Comparison of ENCODE assay signal across 8 cellular contexts in genomic region chr3:179452166-179452544, GRCh38. TPM values are rescaled to one million over a fixed set of nuclear protein-coding genes. Genes with fewer than 3 reads are reported as not detected.
DNase-seq lines count a peak whose midpoint lies in the region; ATAC-seq and TF ChIP-seq lines count a peak whose summit lies in the region.

No MANE protein-coding gene starts in this region.

- no peak for TF ChIP-seq CTCF in activated CD8-positive, alpha-beta T cell treated with anti-CD3 and anti-CD28 coated beads for 36 hours (IDR thresholded peaks at IDR 0.05)

- peak overlapping the region; percentile 89 for H3K27ac Mint-ChIP-seq in T-helper 1 cell treated with Interleukin-12 subunit alpha and Interleukin-12 subunit beta and Interleukin-4 antibody, amounts not matched to agents 30 μg/mL and 1 μg/mL, for 36 hours
- H3K27ac Mint-ChIP-seq in activated CD8-positive, alpha-beta T cell treated with anti-CD3 and anti-CD28 coated beads for 36 hours = no peak overlapping the region

- H3K27me3 ChIP-seq in iPS-18a (ENCODE audit: control insufficient read depth, insufficient read depth, low read length) = peaks cover 30% of the 10 kb centered on the region

- CTCF ChIA-PET in activated CD8-positive, alpha-beta T cell treated with anti-CD3 and anti-CD28 coated beads for 36 hours (lab: Charles Lee) = no interaction called here

- peaks cover 4% of the 10 kb centered on the region for H3K36me3 Mint-ChIP-seq in T-helper 1 cell treated with Interleukin-12 subunit alpha and Interleukin-12 subunit beta and Interleukin-4 antibody, amounts not matched to agents 30 μg/mL and 1 μg/mL, for 36 hours (ENCODE audit: low read depth)
- peaks cover 2% of the 10 kb centered on the region for H3K36me3 Mint-ChIP-seq in activated CD8-positive, alpha-beta T cell treated with anti-CD3 and anti-CD28 coated beads for 36 hours (ENCODE audit: low read depth)

- H3K9me3 ChIP-seq in iPS-18a (ENCODE audit: control insufficient read depth, low read depth, low read length) = no peaks in the 10 kb centered on the region

- no peak overlapping the region for H3K9ac ChIP-seq in iPS-18a (ENCODE audit: low read length)

- no peak overlapping the region for H3K27ac ChIP-seq in iPS-18a (ENCODE audit: low read length)
- peak overlapping the region; percentile 61 for H3K27ac ChIP-seq in substantia nigra (ENCODE audit: low read depth, low read length, poor library complexity, severe bottlenecking)

- no peaks in the 10 kb centered on the region for H3K36me3 ChIP-seq in iPS-18a (ENCODE audit: control insufficient read depth, low read depth, low read length)

- DNase-seq in T-helper 1 cell = no peak
- no peak for DNase-seq in activated CD8-positive, alpha-beta T cell treated with anti-CD3 and anti-CD28 coated beads for 36 hours
- DNase-seq in substantia nigra (lab: John Stamatoyannopoulos, UW) = no peak
- no peak for DNase-seq in NCI-H1436 treated with DMSO at 0.1 percent for 48 hours (lab: John Stamatoyannopoulos, UW)
- DNase-seq in glomerular visceral epithelial cell (ENCODE audit: extremely low spot score) = no peak
- DNase-seq in hippocampal formation (lab: John Stamatoyannopoulos, UW) = no peak

- H3K27me3 Mint-ChIP-seq in T-helper 1 cell treated with Interleukin-12 subunit alpha and Interleukin-12 subunit beta and Interleukin-4 antibody, amounts not matched to agents 30 μg/mL and 1 μg/mL, for 36 hours (ENCODE audit: low read depth) = peaks cover 78% of the 10 kb centered on the region
- peaks cover 52% of the 10 kb centered on the region for H3K27me3 Mint-ChIP-seq in activated CD8-positive, alpha-beta T cell treated with anti-CD3 and anti-CD28 coated beads for 36 hours

- no peaks in the 10 kb centered on the region for H3K9me3 Mint-ChIP-seq in T-helper 1 cell treated with Interleukin-12 subunit alpha and Interleukin-12 subunit beta and Interleukin-4 antibody, amounts not matched to agents 30 μg/mL and 1 μg/mL, for 36 hours
- no peaks in the 10 kb centered on the region for H3K9me3 Mint-ChIP-seq in activated CD8-positive, alpha-beta T cell treated with anti-CD3 and anti-CD28 coated beads for 36 hours

- POLR2A ChIA-PET in activated CD8-positive, alpha-beta T cell treated with anti-CD3 and anti-CD28 coated beads for 36 hours (lab: Charles Lee) = interaction anchor here (1.5 kb wide), 1 partner anchor 8 kb away, joined by 3 read pairs; no protein-coding TSS in a partner anchor

- peaks cover 26% of the 10 kb centered on the region for H3K4me1 ChIP-seq in iPS-18a (ENCODE audit: control insufficient read depth, low read depth, low read length)

- H3K4me1 Mint-ChIP-seq in T-helper 1 cell treated with Interleukin-12 subunit alpha and Interleukin-12 subunit beta and Interleukin-4 antibody, amounts not matched to agents 30 μg/mL and 1 μg/mL, for 36 hours (ENCODE audit: low read depth) = peaks cover 29% of the 10 kb centered on the region
- peaks cover 8% of the 10 kb centered on the region for H3K4me1 Mint-ChIP-seq in activated CD8-positive, alpha-beta T cell treated with anti-CD3 and anti-CD28 coated beads for 36 hours (ENCODE audit: low read depth)

- intact Hi-C loops in activated CD8-positive, alpha-beta T cell treated with anti-CD3 and anti-CD28 coated beads for 36 hours (cut with micrococcal nuclease) = no loop called here

- H3K4me3 Mint-ChIP-seq in T-helper 1 cell treated with Interleukin-12 subunit alpha and Interleukin-12 subunit beta and Interleukin-4 antibody, amounts not matched to agents 30 μg/mL and 1 μg/mL, for 36 hours = peak overlapping the region; percentile 90
- peak overlapping the region; percentile 69 for H3K4me3 Mint-ChIP-seq in activated CD8-positive, alpha-beta T cell treated with anti-CD3 and anti-CD28 coated beads for 36 hours

- H3K4me3 ChIP-seq in iPS-18a (ENCODE audit: low read length) = peak overlapping the region; percentile 52

- ATAC-seq in activated CD8-positive, alpha-beta T cell treated with anti-CD3 and anti-CD28 coated beads for 36 hours = no peak

RNA-seq across cellular contexts. Expression of gene GNB4, which starts 0.9 kb away (rescaled TPM):
- total RNA-seq in activated CD8-positive, alpha-beta T cell treated with anti-CD3 and anti-CD28 coated beads for 36 hours = 1 to 10 TPM; 1.1 to 1.3 TPM
